Comparison of ENCODE assay signal across 8 cellular contexts in genomic region chr3:129161860-129162271, GRCh38. TPM values are rescaled to one million over a fixed set of nuclear protein-coding genes. Genes with fewer than 3 reads are reported as not detected.
A peak's percentile ranks its signal among the peaks of the same experiment; 100 is the strongest.
DNase-seq lines count a peak whose midpoint lies in the region; ATAC-seq, FAIRE-seq and TF ChIP-seq lines count a peak whose summit lies in the region.

No MANE protein-coding gene starts in this region.

- peak overlapping the region; percentile 91 for H3K27ac ChIP-seq in OCI-LY7 (ENCODE audit: low read depth, low read length, poor library complexity, severe bottlenecking)
- peak overlapping the region; percentile 100 for H3K27ac ChIP-seq in GM12878 (ENCODE audit: control insufficient read depth, insufficient read depth)

- POLR2A ChIA-PET in OCI-LY7 (lab: Charles Lee) (interaction anchor here (0.6 to 0.9 kb wide), 5 partner anchors 9 to 163 kb away, joined by 3 read pairs; no protein-coding TSS in a partner anchor), GM12878 (lab: Charles Lee) (interaction anchor here (0.5 to 2.7 kb wide), 10 partner anchors 12 to 187 kb away, joined by 3 to 17 read pairs (median 6); partner anchors contain the start of gene CNBP)

- H3K4me1 ChIP-seq in OCI-LY7 (ENCODE audit: insufficient read depth, low read length, poor library complexity, severe bottlenecking) (peaks cover 28% of the 10 kb centered on the region), GM12878 (ENCODE audit: control insufficient read depth, insufficient read depth, low read length) (peaks cover 4% of the 10 kb centered on the region)

- H3K36me3 ChIP-seq in OCI-LY7 (ENCODE audit: insufficient read depth, low read length) (peaks cover 51% of the 10 kb centered on the region), GM12878 (ENCODE audit: control insufficient read depth in 2 of 2, insufficient read depth in 2 of 2, low read length in 1 of 2) (peaks cover 1 to 13% of the 10 kb centered on the region in 2 experiments; a peak in 3 of 4 replicates)

- no peak; the same call in 1 of the 2 replicates for TF ChIP-seq POLR2A in GM12878 (IDR thresholded peaks at IDR 0.05; ENCODE audit: low read depth, low read length)

- CTCF ChIA-PET in OCI-LY7 (lab: Charles Lee; ENCODE audit: unreplicated experiment): interaction anchor here (0.6 to 2.1 kb wide), 2 partner anchors 62 to 83 kb away, joined by 3 to 6 read pairs; no protein-coding TSS in a partner anchor
- CTCF ChIA-PET in GM12878 (lab: Yijun Ruan, JAX): interaction anchor here (0.7 to 3.6 kb wide), 18 partner anchors 10 to 481 kb away, joined by 3 to 36 read pairs (median 4); partner anchors contain the start of genes CNBP and COPG1

- peak overlapping the region; percentile 99 for H3K9ac ChIP-seq in GM12878 (ENCODE audit: control insufficient read depth, insufficient read depth, low read length)

- TF ChIP-seq RAD21 in GM12878 (IDR thresholded peaks at IDR 0.05; ENCODE audit: insufficient read depth, low read depth, low read length): no peak

- H3K9me3 ChIP-seq in OCI-LY7 (ENCODE audit: low read length) (no peaks in the 10 kb centered on the region), GM12878 (replicated peaks; ENCODE audit: control insufficient read depth, insufficient read depth, low read length) (no peaks in the 10 kb centered on the region)

- in situ Hi-C loops in GM12878 (cut with MboI): no loop called here

- no peaks in the 10 kb centered on the region for H3K9me2 ChIP-seq in OCI-LY7 (ENCODE audit: insufficient read depth, low read length)

- no peaks in the 10 kb centered on the region for H4K20me1 ChIP-seq in OCI-LY7 (ENCODE audit: insufficient read depth, low read length)
- no peaks in the 10 kb centered on the region for H4K20me1 ChIP-seq in GM12878 (ENCODE audit: control insufficient read depth, insufficient read depth)

- no peaks in the 10 kb centered on the region for H3K27me3 ChIP-seq in GM12878 (replicated peaks in 1 of 2; ENCODE audit: control insufficient read depth in 2 of 2, insufficient read depth in 2 of 2, low read length in 1 of 2)

- FAIRE-seq in GM12878 (lab: Jason Lieb, UNC): no peak

- H3K4me3 ChIP-seq in AG10803 (ENCODE audit: low read length) (peak overlapping the region; percentile 95), OCI-LY7 (ENCODE audit: low read depth, low read length, poor library complexity, severe bottlenecking) (peak overlapping the region; percentile 95), GM12878 (peak overlapping the region; percentile 85)

- H2AFZ ChIP-seq in OCI-LY7 (ENCODE audit: low read length) (peak overlapping the region; percentile 68; the same call in 1 of the 2 replicates), GM12878 (ENCODE audit: control insufficient read depth, low read depth, low read length) (peak overlapping the region; percentile 100)

- SMC1A ChIA-PET in GM12878 (lab: Charles Lee; ENCODE audit: uncharacterized antibody, unreplicated experiment): interaction anchor here (0.7 to 2.4 kb wide), 18 partner anchors 12 to 191 kb away, joined by 3 to 33 read pairs (median 4); partner anchors contain the start of genes COPG1 and RAB43

- ATAC-seq in GM21423 (IDR thresholded peaks at IDR 0.05; ENCODE audit: unreplicated experiment): peak; percentile 5
- ATAC-seq in GM12878: peak; percentile 42
- no peak for ATAC-seq in GM21515 (IDR thresholded peaks at IDR 0.05; ENCODE audit: unreplicated experiment)

- BruUV-seq in OCI-LY7 (replicated peaks; lab: Mats Ljungman, UMichigan): no TSS peak
- no TSS peak for BruUV-seq in GM12878 (replicated peaks; lab: Mats Ljungman, UMichigan)

- H3K4me2 ChIP-seq in OCI-LY7 (ENCODE audit: low read length) (peak overlapping the region; percentile 93), GM12878 (ENCODE audit: control insufficient read depth, insufficient read depth) (peak overlapping the region; percentile 95)

- RAD21 ChIA-PET in GM12878 (lab: Charles Lee; ENCODE audit: unreplicated experiment): interaction anchor here (1.0 to 3.0 kb wide), 13 partner anchors 17 to 283 kb away, joined by 3 to 29 read pairs (median 4); partner anchors contain the start of gene COPG1

- TF ChIP-seq CTCF in AG10803 (conservative IDR thresholded peaks at IDR 0.05; ENCODE audit: low read length) (0 out of 2 replicates have a peak, but pooled peaks have one; percentile 9), OCI-LY7 (conservative IDR thresholded peaks at IDR 0.05; ENCODE audit: low read length) (peak; percentile 65), GM12878 (IDR thresholded peaks at IDR 0.05 in 2 of 3, conservative IDR thresholded peaks at IDR 0.05 in 1 of 3; ENCODE audit: control insufficient read depth in 2 of 3, extremely low read depth in 1 of 3, insufficient read depth in 1 of 3, low read depth in 3 of 3, low read length in 3 of 3) (no peak)

- WGBS in GM12878 (ENCODE audit: insufficient coverage, insufficient replicate concordance, low lambda C conversion rate, missing lambda C conversion rate): under 1% methylated on average over 12 of the region's 12 CpGs

- intact Hi-C loops in OCI-LY7 (cut with micrococcal nuclease; ENCODE audit: unreplicated experiment): loop anchor here (1.0 kb wide), 5 partner anchors 21 to 109 kb away; partner anchors contain the start of genes CNBP and COPG1
- intact Hi-C loops in GM12878 (cut with micrococcal nuclease; ENCODE audit: unreplicated experiment): loop anchor here (1.0 kb wide), 4 partner anchors 21 to 192 kb away; partner anchors contain the start of gene CNBP

- DNase-seq in AG10803 (ENCODE audit: low read depth) (no peak), OCI-LY7 (ENCODE audit: low spot score) (peak; percentile 55), GM12878 (ENCODE audit: low read depth, low spot score) (no peak), iris pigment epithelial cell (ENCODE audit: low read depth) (peak; percentile 19), cerebellar nuclear complex (lab: John Stamatoyannopoulos, UW) (no peak)
- peak; percentile 40 for DNase-seq in stimulated activated CD4-positive, alpha-beta T cell treated with anti-CD3 and anti-CD28 coated beads, Interleukin-4, amount 100 ng/mL, for 24 hours

- H3K79me2 ChIP-seq in OCI-LY7 (ENCODE audit: insufficient read depth, low read depth, low read length): peaks cover 24% of the 10 kb centered on the region; the same call in 1 of the 2 replicates
- peaks cover 24% of the 10 kb centered on the region for H3K79me2 ChIP-seq in GM12878 (ENCODE audit: control insufficient read depth, insufficient read depth, low read length)

- TF ChIP-seq EP300 in GM12878 (IDR thresholded peaks at IDR 0.05; ENCODE audit: borderline replicate concordance in 1 of 2, control insufficient read depth in 1 of 2, low read depth in 2 of 2, low read length in 2 of 2): no peak

RNA-seq across cellular contexts. Expression of gene ISY1, which starts 1.0 kb away (rescaled TPM):
- 34.5 and 40.3 TPM in 2 replicates for total RNA-seq in OCI-LY7 (2014; rRNA removed; shearing (Covaris generic))
- total RNA-seq in OCI-LY7 (2022) (54.9 and 62.1 TPM in 2 replicates), GM12878 (2014; rRNA removed) (28.3 and 39.5 TPM in 2 replicates), GM12878 (2014; rRNA removed; fragmentation: Illumina TruSeq; extraction: Trizol) (46.0 and 47.1 TPM in 2 replicates), GM12878 (2021) (36.8 and 38.6 TPM in 2 replicates)
- 8.1 and 10.0 TPM in 2 replicates for total RNA-seq in GM12878 (2013; cell fraction: nucleolus; rRNA removed)
- polyA plus RNA-seq in GM12878 (2011; ENCODE audit: low read depth): 28.6 TPM
- polyA plus RNA-seq in GM12878 (2011; rRNA removed) (43.3 and 61.7 TPM in 2 replicates), GM12878 (2014; fragmentation: Illumina TruSeq; extraction: Trizol) (42.3 and 45.4 TPM in 2 replicates), GM12878 (2014; fragmentation: Nextera tagmentation; extraction: Ambion mirVana) (10 to 100 TPM; 54.1 to 58.2 TPM), GM12878 (2014; rRNA removed) (28.5 and 32.3 TPM in 2 replicates), GM12878 (2016; fragmentation: Nextera tagmentation; extraction: Ambion mirVana) (10 to 100 TPM; 66.7 to 72.2 TPM)
- polyA plus RNA-seq in GM12878 (2011; cell fraction: cytosol; rRNA removed): 41.9 and 59.0 TPM in 2 replicates
- polyA plus RNA-seq in GM12878 (2011; cell fraction: nucleus; rRNA removed): 10.0 and 10.5 TPM in 2 replicates
- polyA plus RNA-seq in GM12878 (2012): 31.3 and 35.0 TPM in 2 replicates
- polyA minus RNA-seq in GM12878 (2011; rRNA and poly(A)+ RNA removed): 14.6 and 23.3 TPM in 2 replicates
- polyA minus RNA-seq in GM12878 (2011; cell fraction: cytosol; rRNA and poly(A)+ RNA removed): 6.7 and 15.2 TPM in 2 replicates
- polyA minus RNA-seq in GM12878 (2011; cell fraction: nucleus; rRNA and poly(A)+ RNA removed): 4.1 and 11.7 TPM in 2 replicates

RNA-seq across cellular contexts. Expression of gene CNBP, which starts 21.8 kb away (rescaled TPM):
- total RNA-seq in OCI-LY7 (2014; rRNA removed; shearing (Covaris generic)): 336 and 350 TPM in 2 replicates
- total RNA-seq in OCI-LY7 (2022) (322 and 324 TPM in 2 replicates), GM12878 (2014; rRNA removed) (300 and 328 TPM in 2 replicates), GM12878 (2014; rRNA removed; fragmentation: Illumina TruSeq; extraction: Trizol) (341 and 350 TPM in 2 replicates), GM12878 (2021) (340 and 342 TPM in 2 replicates)
- 109 and 114 TPM in 2 replicates for total RNA-seq in GM12878 (2013; cell fraction: nucleolus; rRNA removed)
- polyA plus RNA-seq in GM12878 (2011; ENCODE audit: low read depth): 223 TPM
- polyA plus RNA-seq in GM12878 (2011; rRNA removed) (468 and 566 TPM in 2 replicates), GM12878 (2014; fragmentation: Illumina TruSeq; extraction: Trizol) (409 and 473 TPM in 2 replicates), GM12878 (2014; fragmentation: Nextera tagmentation; extraction: Ambion mirVana) (100 to 1,000 TPM; 618 to 719 TPM), GM12878 (2014; rRNA removed) (362 and 390 TPM in 2 replicates), GM12878 (2016; fragmentation: Nextera tagmentation; extraction: Ambion mirVana) (100 to 1,000 TPM; 618 to 628 TPM)
- polyA plus RNA-seq in GM12878 (2011; cell fraction: cytosol; rRNA removed): 345 and 364 TPM in 2 replicates
- 187 and 210 TPM in 2 replicates for polyA plus RNA-seq in GM12878 (2011; cell fraction: nucleus; rRNA removed)
- 273 and 335 TPM in 2 replicates for polyA plus RNA-seq in GM12878 (2012)
- 313 and 389 TPM in 2 replicates for polyA minus RNA-seq in GM12878 (2011; rRNA and poly(A)+ RNA removed)
- polyA minus RNA-seq in GM12878 (2011; cell fraction: cytosol; rRNA and poly(A)+ RNA removed): 104 and 110 TPM in 2 replicates
- 49.8 and 61.3 TPM in 2 replicates for polyA minus RNA-seq in GM12878 (2011; cell fraction: nucleus; rRNA and poly(A)+ RNA removed)

RNA-seq across cellular contexts. Expression of gene RAB43, which starts 40.3 kb away (rescaled TPM):
- total RNA-seq in OCI-LY7 (2014; rRNA removed; shearing (Covaris generic)): 11.6 and 12.5 TPM in 2 replicates
- total RNA-seq in OCI-LY7 (2022): 10.4 and 14.1 TPM in 2 replicates
- 10.9 and 12.0 TPM in 2 replicates for total RNA-seq in GM12878 (2013; cell fraction: nucleolus; rRNA removed)
- 8.0 and 10.0 TPM in 2 replicates for total RNA-seq in GM12878 (2014; rRNA removed)
- total RNA-seq in GM12878 (2014; rRNA removed; fragmentation: Illumina TruSeq; extraction: Trizol): 0.67 and 0.69 TPM in 2 replicates
- 11.4 and 14.0 TPM in 2 replicates for total RNA-seq in GM12878 (2021)
- 3.4 TPM for polyA plus RNA-seq in GM12878 (2011; ENCODE audit: low read depth)
- 4.1 and 4.7 TPM in 2 replicates for polyA plus RNA-seq in GM12878 (2011; rRNA removed)
- 8.7 and 11.2 TPM in 2 replicates for polyA plus RNA-seq in GM12878 (2011; cell fraction: cytosol; rRNA removed)
- polyA plus RNA-seq in GM12878 (2011; cell fraction: nucleus; rRNA removed): 16.5 and 22.0 TPM in 2 replicates
- 4.5 and 5.6 TPM in 2 replicates for polyA plus RNA-seq in GM12878 (2012)
- polyA plus RNA-seq in GM12878 (2014; fragmentation: Illumina TruSeq; extraction: Trizol): 0.10 and 0.26 TPM in 2 replicates
- polyA plus RNA-seq in GM12878 (2014; fragmentation: Nextera tagmentation; extraction: Ambion mirVana): under 1 TPM; 0.08 to 0.29 TPM
- 6.8 and 10.0 TPM in 2 replicates for polyA plus RNA-seq in GM12878 (2014; rRNA removed)
- polyA plus RNA-seq in GM12878 (2016; fragmentation: Nextera tagmentation; extraction: Ambion mirVana): 1 to 10 TPM; 4.0 to 4.5 TPM
- 5.5 and 15.1 TPM in 2 replicates for polyA minus RNA-seq in GM12878 (2011; rRNA and poly(A)+ RNA removed)
- 2.3 and 3.1 TPM in 2 replicates for polyA minus RNA-seq in GM12878 (2011; cell fraction: cytosol; rRNA and poly(A)+ RNA removed)
- 5.0 and 6.9 TPM in 2 replicates for polyA minus RNA-seq in GM12878 (2011; cell fraction: nucleus; rRNA and poly(A)+ RNA removed)

Comparison
In these comparisons a context has a peak if more than half of its experiments do, and no peak if none do; other contexts are left out.
1. DNase-seq: peak in OCI-LY7 (single experiment), iris pigment epithelial cell (single experiment) and stimulated activated CD4-positive, alpha-beta T cell treated with anti-CD3 and anti-CD28 coated beads, Interleukin-4, amount 100 ng/mL, for 24 hours (single experiment); none in AG10803 (single experiment), GM12878 (single experiment) and cerebellar nuclear complex (0 of 2).
2. CTCF ChIP-seq: peak in AG10803 (single experiment) and OCI-LY7 (single experiment); none in GM12878 (0 of 3).
3. Peak in every context shown above with its lines, with median percentiles within 50 percentile points of each other: H3K4me3 ChIP-seq.